ENCODE assay signal across 24 cellular contexts in the genomic region with DNA sequence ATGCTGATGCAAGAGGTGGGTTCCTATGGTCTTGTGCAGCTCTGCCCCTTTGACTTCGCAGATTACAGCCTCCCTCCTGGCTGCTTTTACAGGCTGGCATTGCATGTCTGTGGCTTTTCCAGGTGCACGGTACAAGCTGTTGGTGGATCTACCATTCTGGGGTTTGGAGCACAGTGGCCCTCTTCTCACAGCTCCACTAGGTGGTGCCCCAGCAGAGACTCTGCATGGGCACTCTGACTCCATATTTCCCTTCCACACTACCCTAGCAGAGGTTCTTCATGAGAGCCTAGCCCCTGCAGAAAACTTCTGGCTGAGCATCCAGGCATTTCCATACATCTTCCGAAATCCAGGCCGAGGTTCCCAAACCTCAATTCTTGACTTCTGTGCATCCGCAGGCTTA.
A peak's percentile ranks its signal among the peaks of the same experiment; 100 is the strongest.
DNase-seq lines count a peak whose midpoint lies in the region; ATAC-seq and TF ChIP-seq lines count a peak whose summit lies in the region.
"Had no signal": no experiment of that assay in that cellular context is flagged by ENCODE, and none has a peak within 500 bp of the region (broad histone marks: within the 10 kb centered on the region; RNA-seq: fewer than 3 reads in every experiment).

No MANE protein-coding gene starts in this region.

- H2AFZ ChIP-seq in Loucy (ENCODE audit: low read length), result no peak overlapping the region
- H2AFZ ChIP-seq: hepatocyte had no signal

- DNase-seq in A673 (ENCODE audit: low spot score) (no peak), GM06990 (ENCODE audit: extremely low read depth, insufficient read length) (no peak), WERI-Rb-1 (peak; percentile 6), GOT3 (lab: John Stamatoyannopoulos, UW) (no peak), esophagus squamous epithelium (lab: John Stamatoyannopoulos, UW) (no peak)
- DNase-seq in stimulated activated CD4-positive, alpha-beta T cell treated with anti-CD3 and anti-CD28 coated beads, Interleukin-2, amount 100 ng/mL, for 24 hours, result no peak
- DNase-seq: activated CD4-positive, alpha-beta T cell treated with anti-CD3 and anti-CD28 coated beads, Interleukin-2, amount 50 U/mL, for 4 hours; activated gamma-delta T cell treated with Interleukin-2 at 50 U/mL for 16 hours; adrenal gland; DND-41; foreskin fibroblast; NCI-H1105; NCI-H510A treated with DMSO at 0.1 percent for 48 hours; psoas muscle; SHP77 treated with DMSO at 0.1 percent for 48 hours; stimulated activated CD4-positive, alpha-beta T cell treated with anti-CD3 and anti-CD28 coated beads, Interleukin-2, amount 100 ng/mL, for 48 hours; stimulated activated naive CD8-positive, alpha-beta T cell treated with anti-CD3 and anti-CD28 coated beads, Interleukin-15, Interleukin-2, amounts not matched to agents 100 U/mL and 50 U/mL, for 24 hours had no signal

- H3K9me2 ChIP-seq in Loucy (replicated peaks; ENCODE audit: low read depth, low read length), result no peaks in the 10 kb centered on the region

- intact Hi-C loops in A673 (cut with micrococcal nuclease; ENCODE audit: unreplicated experiment) (no loop called here), esophagus squamous epithelium (cut with DNase I) (no loop called here)

- no peak overlapping the region for H3K9ac ChIP-seq in Loucy (ENCODE audit: low read depth, low read length, poor library complexity, severe bottlenecking)

- no peak for ATAC-seq in GM19455 (IDR thresholded peaks at IDR 0.05; ENCODE audit: unreplicated experiment)
- ATAC-seq: psoas muscle; stimulated activated naive CD8-positive, alpha-beta T cell treated with anti-CD3 and anti-CD28 coated beads, Interleukin-15, Interleukin-2, amounts not matched to agents 100 U/mL and 50 U/mL, for 24 hours had no signal

- BruUV-seq in A673 (replicated peaks; lab: Mats Ljungman, UMichigan), result no TSS peak

- no peak overlapping the region for H3K27ac ChIP-seq in A673 (ENCODE audit: low read depth, low read length, poor library complexity, severe bottlenecking)
- H3K27ac ChIP-seq in WERI-Rb-1, result no peak overlapping the region
- no peak overlapping the region for H3K27ac ChIP-seq in esophagus squamous epithelium
- H3K27ac ChIP-seq: adrenal gland, hepatocyte, HL-60, psoas muscle, skin epidermis, VCaP had no signal

- H3K36me3 ChIP-seq in A673 (ENCODE audit: insufficient read depth, low read length, poor library complexity, severe bottlenecking) (no peaks in the 10 kb centered on the region), GM06990 (ENCODE audit: control insufficient read depth, insufficient read depth, low read length) (no peaks in the 10 kb centered on the region), Loucy (ENCODE audit: insufficient read depth, low read length) (no peaks in the 10 kb centered on the region), WERI-Rb-1 (no peaks in the 10 kb centered on the region), esophagus squamous epithelium (no peaks in the 10 kb centered on the region)
- H3K36me3 ChIP-seq: adrenal gland had no signal

- no peaks in the 10 kb centered on the region for H3K27me3 ChIP-seq in A673 (replicated peaks; ENCODE audit: insufficient read depth, low read depth, low read length, poor library complexity)
- H3K27me3 ChIP-seq in GM06990 (replicated peaks; ENCODE audit: control insufficient read depth, insufficient read depth, low read length), result no peaks in the 10 kb centered on the region
- no peaks in the 10 kb centered on the region for H3K27me3 ChIP-seq in Loucy (ENCODE audit: insufficient read depth, low read length, poor library complexity, severe bottlenecking)
- no peaks in the 10 kb centered on the region for H3K27me3 ChIP-seq in WERI-Rb-1 (ENCODE audit: insufficient read depth, low read depth, severe bottlenecking)
- no peaks in the 10 kb centered on the region for H3K27me3 ChIP-seq in esophagus squamous epithelium
- H3K27me3 ChIP-seq: adrenal gland, hepatocyte had no signal

- no peak overlapping the region for H3K4me3 ChIP-seq in A673 (ENCODE audit: low read depth, low read length, poor library complexity, severe bottlenecking)
- no peak overlapping the region for H3K4me3 ChIP-seq in GM06990 (replicated peaks; ENCODE audit: low read depth, low read length)
- H3K4me3 ChIP-seq in Loucy (ENCODE audit: low read length, poor library complexity, severe bottlenecking), result no peak overlapping the region
- no peak overlapping the region for H3K4me3 ChIP-seq in WERI-Rb-1 (ENCODE audit: low read depth, low read length)
- H3K4me3 ChIP-seq in esophagus squamous epithelium, result no peak overlapping the region
- H3K4me3 ChIP-seq: adrenal gland, hepatocyte, lung, psoas muscle, skin epidermis had no signal

- H3K9me3 ChIP-seq in A673 (ENCODE audit: low read depth, low read length, poor library complexity, severe bottlenecking) (peaks cover 6% of the 10 kb centered on the region), Loucy (ENCODE audit: insufficient read depth, low read depth, low read length) (no peaks in the 10 kb centered on the region), WERI-Rb-1 (ENCODE audit: severe bottlenecking) (no peaks in the 10 kb centered on the region), esophagus squamous epithelium (no peaks in the 10 kb centered on the region)
- H3K9me3 ChIP-seq: adrenal gland, psoas muscle had no signal

- POLR2A ChIA-PET in A673 (lab: Charles Lee; ENCODE audit: low non-redundant PET), result no interaction called here

- H4K20me1 ChIP-seq in Loucy (ENCODE audit: insufficient read depth, low read length, poor library complexity, severe bottlenecking), result no peaks in the 10 kb centered on the region

- CTCF ChIA-PET in A673 (lab: Charles Lee), result no interaction called here

- H3K4me1 ChIP-seq in A673 (ENCODE audit: insufficient read depth, low read length, poor library complexity, severe bottlenecking) (no peaks in the 10 kb centered on the region), Loucy (ENCODE audit: insufficient read depth, low read length, poor library complexity, severe bottlenecking) (no peaks in the 10 kb centered on the region), esophagus squamous epithelium (no peaks in the 10 kb centered on the region)
- H3K4me1 ChIP-seq: adrenal gland, psoas muscle had no signal

- H3K79me2 ChIP-seq in Loucy (ENCODE audit: insufficient read depth, low read length), result no peaks in the 10 kb centered on the region
- H3K79me2 ChIP-seq: hepatocyte had no signal

- no peak overlapping the region for H3K4me2 ChIP-seq in Loucy (ENCODE audit: low read depth, low read length, poor library complexity, severe bottlenecking)
- H3K4me2 ChIP-seq: hepatocyte had no signal

- H3F3A ChIP-seq in Loucy (ENCODE audit: low read depth), result no peaks in the 10 kb centered on the region

- 88 to 92% methylated on average over 2 to 5 of the region's 5 CpGs for WGBS in esophagus squamous epithelium, 2 donors

- 0 out of 2 replicates have a peak, but pooled peaks have one; percentile 13 for TF ChIP-seq CTCF in A673 (conservative IDR thresholded peaks at IDR 0.05; ENCODE audit: low read depth, low read length)
- peak; percentile 28 for TF ChIP-seq CTCF in GM06990 (IDR thresholded peaks at IDR 0.05; ENCODE audit: insufficient read depth, low read length, poor library complexity, severe bottlenecking)
- TF ChIP-seq CTCF in Loucy (conservative IDR thresholded peaks at IDR 0.05; ENCODE audit: low read length), result 0 out of 2 replicates have a peak, but pooled peaks have one; percentile 12
- peak; percentile 23; the same call in 1 of the 2 replicates for TF ChIP-seq CTCF in WERI-Rb-1 (IDR thresholded peaks at IDR 0.05; ENCODE audit: low read depth, low read length)
- no peak for TF ChIP-seq CTCF in esophagus squamous epithelium (IDR thresholded peaks at IDR 0.05)

- TF ChIP-seq POLR2A in esophagus squamous epithelium (IDR thresholded peaks at IDR 0.05), result no peak

Comparison
In these comparisons a context has a peak if more than half of its experiments do, and no peak if none do; other contexts are left out.
1. CTCF ChIP-seq: peak in A673 (single experiment), GM06990 (single experiment), Loucy (single experiment) and WERI-Rb-1 (single experiment); none in esophagus squamous epithelium (0 of 6).